In genomic region chr2:112476434-112476833, GRCh38 we compare ENCODE assay signal across 1 cellular context.
TF ChIP-seq lines count a peak whose summit lies in the region.

No MANE protein-coding gene starts in this region.

TF ChIP-seq in HepG2, 621 proteins besides CTCF, POLR2A, EP300 and RAD21:
- TF ChIP-seq RARG (CRISPR knock-in tag; IDR thresholded peaks at IDR 0.05; ENCODE audit: low read depth) (no peak), ZNF768 (CRISPR knock-in tag; IDR thresholded peaks at IDR 0.05) (0 out of 2 replicates have a peak, but pooled peaks have one; percentile 18)
- TF ChIP-seq, protein P1, sequence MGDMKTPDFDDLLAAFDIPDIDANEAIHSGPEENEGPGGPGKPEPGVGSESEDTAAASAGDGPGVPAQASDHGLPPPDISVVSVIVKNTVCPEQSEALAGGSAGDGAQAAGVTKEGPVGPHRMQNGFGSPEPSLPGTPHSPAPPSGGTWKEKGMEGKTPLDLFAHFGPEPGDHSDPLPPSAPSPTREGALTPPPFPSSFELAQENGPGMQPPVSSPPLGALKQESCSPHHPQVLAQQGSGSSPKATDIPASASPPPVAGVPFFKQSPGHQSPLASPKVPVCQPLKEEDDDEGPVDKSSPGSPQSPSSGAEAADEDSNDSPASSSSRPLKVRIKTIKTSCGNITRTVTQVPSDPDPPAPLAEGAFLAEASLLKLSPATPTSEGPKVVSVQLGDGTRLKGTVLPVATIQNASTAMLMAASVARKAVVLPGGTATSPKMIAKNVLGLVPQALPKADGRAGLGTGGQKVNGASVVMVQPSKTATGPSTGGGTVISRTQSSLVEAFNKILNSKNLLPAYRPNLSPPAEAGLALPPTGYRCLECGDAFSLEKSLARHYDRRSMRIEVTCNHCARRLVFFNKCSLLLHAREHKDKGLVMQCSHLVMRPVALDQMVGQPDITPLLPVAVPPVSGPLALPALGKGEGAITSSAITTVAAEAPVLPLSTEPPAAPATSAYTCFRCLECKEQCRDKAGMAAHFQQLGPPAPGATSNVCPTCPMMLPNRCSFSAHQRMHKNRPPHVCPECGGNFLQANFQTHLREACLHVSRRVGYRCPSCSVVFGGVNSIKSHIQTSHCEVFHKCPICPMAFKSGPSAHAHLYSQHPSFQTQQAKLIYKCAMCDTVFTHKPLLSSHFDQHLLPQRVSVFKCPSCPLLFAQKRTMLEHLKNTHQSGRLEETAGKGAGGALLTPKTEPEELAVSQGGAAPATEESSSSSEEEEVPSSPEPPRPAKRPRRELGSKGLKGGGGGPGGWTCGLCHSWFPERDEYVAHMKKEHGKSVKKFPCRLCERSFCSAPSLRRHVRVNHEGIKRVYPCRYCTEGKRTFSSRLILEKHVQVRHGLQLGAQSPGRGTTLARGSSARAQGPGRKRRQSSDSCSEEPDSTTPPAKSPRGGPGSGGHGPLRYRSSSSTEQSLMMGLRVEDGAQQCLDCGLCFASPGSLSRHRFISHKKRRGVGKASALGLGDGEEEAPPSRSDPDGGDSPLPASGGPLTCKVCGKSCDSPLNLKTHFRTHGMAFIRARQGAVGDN (CRISPR knock-in tag; IDR thresholded peaks at IDR 0.05) = peak; percentile 22; the same call in 1 of the 2 replicates
